14 cellular contexts compared by ENCODE assay signal in the genomic region with DNA sequence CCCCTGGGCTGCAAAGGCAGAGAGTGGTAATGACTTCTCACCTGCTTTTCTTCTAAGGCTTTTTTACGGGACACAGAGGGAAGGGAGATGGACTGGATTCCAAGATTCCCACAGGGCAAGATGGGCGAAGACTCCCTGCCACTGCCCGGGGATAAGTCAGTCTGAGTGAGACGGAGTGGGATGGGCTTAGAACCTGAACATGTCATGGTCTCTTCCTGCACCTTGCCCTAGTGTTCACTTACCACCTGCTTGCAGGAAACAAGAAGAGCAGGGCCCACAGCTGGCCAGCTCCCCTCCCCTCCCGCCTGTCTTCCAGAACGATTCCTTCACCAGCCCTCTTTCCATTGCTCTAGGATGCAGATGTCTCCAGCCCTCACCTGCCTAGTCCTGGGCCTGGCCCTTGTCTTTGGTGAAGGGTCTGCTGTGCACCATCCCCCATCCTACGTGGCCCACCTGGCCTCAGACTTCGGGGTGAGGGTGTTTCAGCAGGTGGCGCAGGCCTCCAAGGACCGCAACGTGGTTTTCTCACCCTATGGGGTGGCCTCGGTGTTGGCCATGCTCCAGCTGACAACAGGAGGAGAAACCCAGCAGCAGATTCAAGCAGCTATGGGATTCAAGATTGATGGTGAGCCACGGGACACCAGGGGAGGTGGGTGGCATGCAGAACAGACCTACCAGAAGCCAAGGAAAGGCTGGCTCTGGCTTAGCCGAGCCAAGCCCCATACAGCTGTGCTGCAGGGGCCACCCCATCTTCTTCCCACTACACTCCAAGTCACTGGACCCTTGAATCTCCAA. TPM values are rescaled to one million over a fixed set of nuclear protein-coding genes. Genes with fewer than 3 reads are reported as not detected.
DNase-seq lines count a peak whose midpoint lies in the region; ATAC-seq, FAIRE-seq and TF ChIP-seq lines count a peak whose summit lies in the region.
"Had no signal": no experiment of that assay in that cellular context is flagged by ENCODE, and none has a peak within 500 bp of the region (broad histone marks: within the 10 kb centered on the region; RNA-seq: fewer than 3 reads in every experiment).

No MANE protein-coding gene starts in this region.

- intact Hi-C loops in Panc1 (cut with micrococcal nuclease; ENCODE audit: unreplicated experiment) = no loop called here
- intact Hi-C loops in activated CD4-positive, alpha-beta T cell treated with anti-CD3 and anti-CD28 coated beads, Interleukin-2, amount 10 ng/mL, durations not matched to agents 24 days and 14 days (cut with micrococcal nuclease) = no loop called here
- intact Hi-C loops in gastrocnemius medialis (cut with DNase I; ENCODE audit: low total_unique reads) = no loop called here

- peaks cover 44% of the 10 kb centered on the region for H3K27me3 Mint-ChIP-seq in activated CD4-positive, alpha-beta T cell treated with anti-CD3 and anti-CD28 coated beads, Interleukin-2, amount 10 ng/mL, durations not matched to agents 24 days and 14 days

- H3K27ac ChIP-seq in Panc1 (ENCODE audit: low read length) = peak overlapping the region; percentile 98
- peak overlapping the region; percentile 98 for H3K27ac ChIP-seq in osteoblast (ENCODE audit: low read depth, low read length)
- peak overlapping the region in 2 of 4 donors; percentile 73 to 77 for H3K27ac ChIP-seq in gastrocnemius medialis
- H3K27ac ChIP-seq: SJCRH30 had no signal

- H3K36me3 ChIP-seq in Panc1 (ENCODE audit: control insufficient read depth, insufficient read depth, low read length) (no peaks in the 10 kb centered on the region), osteoblast (ENCODE audit: insufficient read depth, low read length) (peaks cover 47% of the 10 kb centered on the region), gastrocnemius medialis (no peaks in the 10 kb centered on the region)
- H3K36me3 ChIP-seq: SJCRH30 had no signal

- H3K27me3 ChIP-seq in Panc1 (ENCODE audit: control insufficient read depth, insufficient read depth, low read length) = no peaks in the 10 kb centered on the region
- no peaks in the 10 kb centered on the region for H3K27me3 ChIP-seq in osteoblast (ENCODE audit: insufficient read depth, low read length)
- peaks cover 9 to 22% (median 17%) of the 10 kb centered on the region in 3 donors for H3K27me3 ChIP-seq in gastrocnemius medialis
- H3K27me3 ChIP-seq: SJCRH30 had no signal

- H3K4me3 Mint-ChIP-seq in activated CD4-positive, alpha-beta T cell treated with anti-CD3 and anti-CD28 coated beads, Interleukin-2, amount 10 ng/mL, durations not matched to agents 24 days and 14 days = no peak overlapping the region
- H3K4me3 Mint-ChIP-seq: stimulated activated naive CD8-positive, alpha-beta T cell treated with anti-CD3 and anti-CD28 coated beads, Interleukin-15, Interleukin-2, amounts not matched to agents 100 ng/mL and 50 ng/mL, for 24 hours had no signal

- peaks cover 24% of the 10 kb centered on the region for H3K79me2 ChIP-seq in osteoblast (ENCODE audit: insufficient read depth, low read length)

- POLR2A ChIA-PET in Panc1 (lab: Charles Lee) = interaction anchor here (0.6 to 1.8 kb wide), 3 partner anchors 9 to 295 kb away, joined by 9 to 13 read pairs (median 10); no protein-coding TSS in a partner anchor

- no peaks in the 10 kb centered on the region for H3K36me3 Mint-ChIP-seq in activated CD4-positive, alpha-beta T cell treated with anti-CD3 and anti-CD28 coated beads, Interleukin-2, amount 10 ng/mL, durations not matched to agents 24 days and 14 days (ENCODE audit: low read depth)

- peaks cover 38% of the 10 kb centered on the region for H3K4me1 Mint-ChIP-seq in activated CD4-positive, alpha-beta T cell treated with anti-CD3 and anti-CD28 coated beads, Interleukin-2, amount 10 ng/mL, durations not matched to agents 24 days and 14 days

- peaks cover 50% of the 10 kb centered on the region for H3K4me1 ChIP-seq in Panc1 (ENCODE audit: control insufficient read depth, insufficient read depth, low read length)
- peaks cover 51% of the 10 kb centered on the region for H3K4me1 ChIP-seq in osteoblast (ENCODE audit: insufficient read depth, low read length)
- H3K4me1 ChIP-seq in gastrocnemius medialis = peaks cover 13 to 18% of the 10 kb centered on the region in 2 donors

- CTCF ChIA-PET in Panc1 (lab: Charles Lee) = no interaction called here

- FAIRE-seq in H54 (lab: Jason Lieb, UNC) = no peak

- ATAC-seq in Panc1 = peak; percentile 3; the same call in 1 of the 2 replicates
- no peak for ATAC-seq in gastrocnemius medialis

- H2AFZ ChIP-seq in osteoblast (ENCODE audit: low read length) = no peak overlapping the region

- H3K9me3 ChIP-seq in Panc1 (ENCODE audit: control insufficient read depth, insufficient read depth, low read depth, low read length) = no peaks in the 10 kb centered on the region
- no peaks in the 10 kb centered on the region for H3K9me3 ChIP-seq in osteoblast (ENCODE audit: low read depth, low read length)
- no peaks in the 10 kb centered on the region for H3K9me3 ChIP-seq in gastrocnemius medialis
- H3K9me3 ChIP-seq: SJCRH30 had no signal

- H3K4me2 ChIP-seq in osteoblast (ENCODE audit: insufficient read depth, low read length) = peak overlapping the region; percentile 98

- H3K9me3 Mint-ChIP-seq in activated CD4-positive, alpha-beta T cell treated with anti-CD3 and anti-CD28 coated beads, Interleukin-2, amount 10 ng/mL, durations not matched to agents 24 days and 14 days = no peaks in the 10 kb centered on the region
- H3K9me3 Mint-ChIP-seq: stimulated activated naive CD8-positive, alpha-beta T cell treated with anti-CD3 and anti-CD28 coated beads, Interleukin-15, Interleukin-2, amounts not matched to agents 100 ng/mL and 50 ng/mL, for 24 hours had no signal

- peaks cover 32% of the 10 kb centered on the region for H4K20me1 ChIP-seq in osteoblast (ENCODE audit: insufficient read depth, low read length)

- TF ChIP-seq POLR2A in erythroblast (IDR thresholded peaks at IDR 0.05; ENCODE audit: low read length) (peak; percentile 33), H54 (IDR thresholded peaks at IDR 0.05; ENCODE audit: low read depth, low read length) (no peak), gastrocnemius medialis (IDR thresholded peaks at IDR 0.05) (no peak)

- TF ChIP-seq CTCF in Panc1 (IDR thresholded peaks at IDR 0.05) (no peak), osteoblast (IDR thresholded peaks at IDR 0.05; ENCODE audit: extremely low read depth, low read depth, low read length) (no peak), gastrocnemius medialis (IDR thresholded peaks at IDR 0.05 in 4 of 5, conservative IDR thresholded peaks at IDR 0.05 in 1 of 5) (no peak)

- peak; percentile 56 for DNase-seq in ELR (ENCODE audit: low read depth)
- no peak for DNase-seq in Panc1 (ENCODE audit: low read depth, low spot score)
- DNase-seq in erythroblast (lab: John Stamatoyannopoulos, UW) = no peak
- DNase-seq in osteoblast (ENCODE audit: insufficient read length, low spot score, missing footprints) = peak; percentile 69
- no peak for DNase-seq in H54 (ENCODE audit: insufficient read length, low spot score)
- no peak for DNase-seq in 8988T
- DNase-seq in activated CD4-positive, alpha-beta T cell treated with anti-CD3 and anti-CD28 coated beads, Interleukin-2, amount 10 ng/mL, durations not matched to agents 24 days and 14 days = no peak
- DNase-seq in gastrocnemius medialis = no peak
- DNase-seq: activated CD4-positive, alpha-beta T cell treated with anti-CD3 and anti-CD28 coated beads for 48 hours; activated gamma-delta T cell; NCI-H2171; nephron progenitor cell; SJCRH30 had no signal

- H3K4me3 ChIP-seq in Panc1 (ENCODE audit: low read depth in 2 of 2, low read length in 2 of 2) (peak overlapping the region; percentile 51 to 90), osteoblast (ENCODE audit: insufficient read depth, low read length) (peak overlapping the region; percentile 82), gastrocnemius medialis (peak overlapping the region in 2 of 4 donors; percentile 43 to 48)
- H3K4me3 ChIP-seq: SJCRH30 had no signal

- H3K27ac Mint-ChIP-seq in activated CD4-positive, alpha-beta T cell treated with anti-CD3 and anti-CD28 coated beads, Interleukin-2, amount 10 ng/mL, durations not matched to agents 24 days and 14 days = no peak overlapping the region
- H3K27ac Mint-ChIP-seq: nephron progenitor cell; stimulated activated naive CD8-positive, alpha-beta T cell treated with anti-CD3 and anti-CD28 coated beads, Interleukin-15, Interleukin-2, amounts not matched to agents 100 ng/mL and 50 ng/mL, for 24 hours had no signal

- BruUV-seq in Panc1 (replicated peaks; lab: Mats Ljungman, UMichigan) = TSS peak; percentile 85

- in situ Hi-C loops in Panc1 (cut with HindIII; ENCODE audit: low pct_unique_long_range_greater_than_20kb, low sequenced_read_pairs) = no loop called here
- in situ Hi-C loops in gastrocnemius medialis (cut with MboI; ENCODE audit: low sequenced_read_pairs in 4 of 4) = no loop called here

RNA-seq across cellular contexts. Expression of gene SERPINE1, which starts 1.3 kb away (rescaled TPM):
- total RNA-seq in Panc1 (2021; ENCODE audit: unreplicated experiment) (370 TPM), osteoblast (237 and 278 TPM in 2 replicates), gastrocnemius medialis (10 to 100 TPM in 3 of 4 donors, 1 to 10 TPM in 1; 5.9 to 21.7 (median 12.3) TPM)
- 482 TPM for polyA plus RNA-seq in Panc1 (2012; ENCODE audit: insufficient read length)
- 0.33 and 0.45 TPM in 2 replicates for total RNA-seq in activated CD4-positive, alpha-beta T cell treated with anti-CD3 and anti-CD28 coated beads, Interleukin-2, amount 10 ng/mL, durations not matched to agents 24 days and 14 days

RNA-seq across cellular contexts. Expression of gene AP1S1, which starts 26.0 kb away (rescaled TPM):
- total RNA-seq in Panc1 (2021; ENCODE audit: unreplicated experiment) (74.2 TPM), osteoblast (101 and 102 TPM in 2 replicates), gastrocnemius medialis (10 to 100 TPM in 3 of 4 donors, 1 to 10 TPM in 1; 5.5 to 24.4 (median 15.6) TPM)
- polyA plus RNA-seq in Panc1 (2012; ENCODE audit: insufficient read length) = 152 TPM
- total RNA-seq in activated CD4-positive, alpha-beta T cell treated with anti-CD3 and anti-CD28 coated beads, Interleukin-2, amount 10 ng/mL, durations not matched to agents 24 days and 14 days = 44.2 and 49.2 TPM in 2 replicates

RNA-seq across cellular contexts. Expression of gene VGF, which starts 37.1 kb away (rescaled TPM):
- total RNA-seq in Panc1 (2021; ENCODE audit: unreplicated experiment) = 4.4 TPM
- polyA plus RNA-seq in Panc1 (2012; ENCODE audit: insufficient read length) = 10.8 TPM
- total RNA-seq in osteoblast = 0.36 TPM in 1 of 2 replicates, not detected in the other
- 0.23 and 0.28 TPM in 2 replicates for total RNA-seq in activated CD4-positive, alpha-beta T cell treated with anti-CD3 and anti-CD28 coated beads, Interleukin-2, amount 10 ng/mL, durations not matched to agents 24 days and 14 days
- not detected for total RNA-seq in gastrocnemius medialis

RNA-seq across cellular contexts. Expression of gene TRIM56, which starts 43.0 kb away (rescaled TPM):
- total RNA-seq in Panc1 (2021; ENCODE audit: unreplicated experiment) (37.4 TPM), osteoblast (13.8 and 14.7 TPM in 2 replicates), gastrocnemius medialis (10 to 100 TPM in 1 of 4 donors, 1 to 10 TPM in 3; 4.2 to 11.4 (median 6.9) TPM)
- polyA plus RNA-seq in Panc1 (2012; ENCODE audit: insufficient read length) = 31.8 TPM
- 41.1 and 44.5 TPM in 2 replicates for total RNA-seq in activated CD4-positive, alpha-beta T cell treated with anti-CD3 and anti-CD28 coated beads, Interleukin-2, amount 10 ng/mL, durations not matched to agents 24 days and 14 days

RNA-seq across cellular contexts. Expression of gene NAT16, which starts 51.9 kb away (rescaled TPM):
- 0.15 TPM for total RNA-seq in Panc1 (2021; ENCODE audit: unreplicated experiment)
- not detected for polyA plus RNA-seq in Panc1 (2012; ENCODE audit: insufficient read length)
- not detected in 2 replicates for total RNA-seq in osteoblast
- total RNA-seq in activated CD4-positive, alpha-beta T cell treated with anti-CD3 and anti-CD28 coated beads, Interleukin-2, amount 10 ng/mL, durations not matched to agents 24 days and 14 days = not detected in 2 replicates
- not detected for total RNA-seq in gastrocnemius medialis
- total RNA-seq: SJCRH30 had no signal

Comparison
In these comparisons a context has a peak if more than half of its experiments do, and no peak if none do; other contexts are left out.
1. DNase-seq: peak in ELR (single experiment) and osteoblast (single experiment); none in Panc1 (single experiment), erythroblast (0 of 2), H54 (single experiment), 8988T (single experiment), activated CD4-positive, alpha-beta T cell treated with anti-CD3 and anti-CD28 coated beads, Interleukin-2, amount 10 ng/mL, durations not matched to agents 24 days and 14 days (single experiment) and gastrocnemius medialis (0 of 2).
2. RNA of gene SERPINE1, which starts 1.3 kb away (total RNA-seq): 370 TPM in Panc1 (single experiment) and 237 to 278 TPM in osteoblast; 5.9 to 21.7 TPM in gastrocnemius medialis and 0.33 to 0.45 TPM in activated CD4-positive, alpha-beta T cell treated with anti-CD3 and anti-CD28 coated beads, Interleukin-2, amount 10 ng/mL, durations not matched to agents 24 days and 14 days; every median in the first group is over 10 times any median in the second.